In the genomic region with DNA sequence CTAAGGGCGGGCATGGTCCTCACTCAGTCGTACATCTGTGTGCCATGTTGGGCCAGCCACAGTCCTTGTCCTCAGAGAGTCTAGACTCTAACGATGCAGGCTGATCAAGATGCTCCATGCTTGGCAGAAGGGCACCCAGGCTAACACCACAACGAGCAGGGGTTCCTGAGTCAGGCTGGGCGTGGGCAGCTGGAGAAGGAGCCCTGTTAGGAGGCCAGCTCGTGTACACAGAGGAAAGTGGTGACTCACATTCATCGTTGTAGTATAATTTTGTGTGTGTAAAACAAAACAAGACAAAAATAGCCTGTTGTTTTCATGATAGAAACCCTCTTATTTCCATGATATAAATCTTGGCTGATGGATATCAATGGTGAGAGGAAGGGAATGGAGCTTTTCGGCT, we compare ENCODE assay signal across 1 cellular context.
TF ChIP-seq lines count a peak whose summit lies in the region.

No MANE protein-coding gene starts in this region.

TF ChIP-seq in H1, 55 proteins besides CTCF, POLR2A, EP300 and RAD21 (continued from another document):
- TF ChIP-seq ASH2L (IDR thresholded peaks at IDR 0.05; ENCODE audit: low read length) (no peak), KDM5A (IDR thresholded peaks at IDR 0.05; ENCODE audit: low read length) (no peak), CHD1 (IDR thresholded peaks at IDR 0.05; ENCODE audit: low read depth, low read length) (no peak), JUN (IDR thresholded peaks at IDR 0.05; ENCODE audit: low read depth, low read length) (no peak), CBX8 (IDR thresholded peaks at IDR 0.05; ENCODE audit: borderline replicate concordance, low read depth, low read length) (no peak)
- TF ChIP-seq, protein P1, sequence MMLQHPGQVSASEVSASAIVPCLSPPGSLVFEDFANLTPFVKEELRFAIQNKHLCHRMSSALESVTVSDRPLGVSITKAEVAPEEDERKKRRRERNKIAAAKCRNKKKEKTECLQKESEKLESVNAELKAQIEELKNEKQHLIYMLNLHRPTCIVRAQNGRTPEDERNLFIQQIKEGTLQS (IDR thresholded peaks at IDR 0.05; ENCODE audit: insufficient read depth, low read depth, low read length), result no peak
- TF ChIP-seq, protein P2, sequence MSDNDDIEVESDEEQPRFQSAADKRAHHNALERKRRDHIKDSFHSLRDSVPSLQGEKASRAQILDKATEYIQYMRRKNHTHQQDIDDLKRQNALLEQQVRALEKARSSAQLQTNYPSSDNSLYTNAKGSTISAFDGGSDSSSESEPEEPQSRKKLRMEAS (IDR thresholded peaks at IDR 0.05), result no peak
